2 cellular contexts compared by ENCODE assay signal in genomic region chr14:63543826-63544320, GRCh38.
TF ChIP-seq lines count a peak whose summit lies in the region.

No MANE protein-coding gene starts in this region.

TF ChIP-seq in HEK293, 187 proteins besides CTCF, POLR2A, EP300 and RAD21:
- peak; percentile 60; the same call in 1 of the 2 replicates for TF ChIP-seq ZBTB11 (tag by site-specific recombination; conservative IDR thresholded peaks at IDR 0.05; ENCODE audit: low read depth)
- peak; percentile 68; the same call in 1 of the 2 replicates for TF ChIP-seq ZNF394 (tag by site-specific recombination; IDR thresholded peaks at IDR 0.05; ENCODE audit: borderline replicate concordance)
- 0 out of 2 replicates have a peak, but pooled peaks have one; percentile 27 for TF ChIP-seq ZNF18 (tag by site-specific recombination; IDR thresholded peaks at IDR 0.05)
- TF ChIP-seq ZBTB17 (tag by site-specific recombination; IDR thresholded peaks at IDR 0.05), result 0 out of 2 replicates have a peak, but pooled peaks have one; percentile 21
- no peak for TF ChIP-seq ZNF830 (tag by site-specific recombination; IDR thresholded peaks at IDR 0.05; ENCODE audit: low read depth)
- TF ChIP-seq SALL2 (tag by site-specific recombination; IDR thresholded peaks at IDR 0.05; ENCODE audit: borderline replicate concordance), result no peak
- no peak for TF ChIP-seq ZNF561 (tag by site-specific recombination; IDR thresholded peaks at IDR 0.05; ENCODE audit: borderline replicate concordance)
- TF ChIP-seq PRDM6 (tag by site-specific recombination; IDR thresholded peaks at IDR 0.05), result no peak
- TF ChIP-seq ZNF785 (tag by site-specific recombination; IDR thresholded peaks at IDR 0.05), result no peak
- TF ChIP-seq ZNF600 (tag by site-specific recombination; IDR thresholded peaks at IDR 0.05), result peak; percentile 10; the same call in 1 of the 2 replicates
- 0 out of 2 replicates have a peak, but pooled peaks have one; percentile 43 for TF ChIP-seq ZBTB48 (tag by site-specific recombination; IDR thresholded peaks at IDR 0.05)
- TF ChIP-seq PRDM4 (tag by site-specific recombination; IDR thresholded peaks at IDR 0.05), result peak; percentile 99
- peak; percentile 28 for TF ChIP-seq ZNF335 (tag by site-specific recombination; conservative IDR thresholded peaks at IDR 0.05)
- no peak for TF ChIP-seq ZNF223 (tag by site-specific recombination; IDR thresholded peaks at IDR 0.05)

TF ChIP-seq in PFSK-1, 5 proteins besides CTCF, POLR2A, EP300 and RAD21 (continued from another document):
- TF ChIP-seq REST (IDR thresholded peaks at IDR 0.05; ENCODE audit: insufficient read depth in 1 of 2, low read depth in 2 of 2, low read length in 2 of 2), result no peak
